Comparison of ENCODE assay signal across 12 cellular contexts in the genomic region with DNA sequence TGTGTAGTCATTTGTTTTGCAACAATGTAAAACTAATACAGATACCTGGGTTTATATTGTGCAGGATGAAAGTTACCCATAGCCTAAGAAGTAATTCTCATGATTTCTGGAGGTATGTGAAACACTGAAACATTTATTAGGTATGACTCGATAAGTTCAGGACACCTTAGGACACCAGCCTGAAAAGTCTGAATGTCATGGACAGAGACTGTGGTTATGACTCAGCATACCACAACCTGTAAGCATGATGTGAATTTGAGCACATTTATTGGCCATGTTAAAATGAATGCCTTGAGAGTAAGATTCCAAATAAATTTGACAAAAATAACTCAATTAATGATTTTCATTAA.
DNase-seq lines count a peak whose midpoint lies in the region; ATAC-seq and TF ChIP-seq lines count a peak whose summit lies in the region.
"Had no signal": no experiment of that assay in that cellular context is flagged by ENCODE, and none has a peak within 500 bp of the region (broad histone marks: within the 10 kb centered on the region; RNA-seq: fewer than 3 reads in every experiment).

No MANE protein-coding gene starts in this region.

- no peak overlapping the region for H3K4me3 ChIP-seq in astrocyte of the spinal cord (ENCODE audit: low read depth, low read length)
- H3K4me3 ChIP-seq: tibial artery had no signal

- in situ Hi-C loops in astrocyte of the spinal cord (cut with HindIII; ENCODE audit: low sequenced_read_pairs): no loop called here

- POLR2A ChIA-PET in HEK293T (lab: Yijun Ruan, JAX): no interaction called here

- no peak for TF ChIP-seq CTCF in astrocyte of the spinal cord (IDR thresholded peaks at IDR 0.05; ENCODE audit: low read depth, low read length)

- DNase-seq in SKM-1 treated with dmso at 0.1 percent for 144 hours (lab: John Stamatoyannopoulos, UW; ENCODE audit: unreplicated experiment) (peak; percentile 8), SKM-1 (lab: John Stamatoyannopoulos, UW; ENCODE audit: unreplicated experiment) (no peak), M059J (ENCODE audit: low read depth) (peak; percentile 89), astrocyte of the spinal cord (ENCODE audit: low read depth, low spot score) (peak; percentile 78), NCI-H446 treated with DMSO at 0.1 percent for 48 hours (lab: John Stamatoyannopoulos, UW) (no peak), HEK293T (ENCODE audit: extremely low spot score) (no peak)
- DNase-seq in stimulated activated naive CD8-positive, alpha-beta T cell treated with anti-CD3 and anti-CD28 coated beads, Interleukin-15, Interleukin-2, amounts not matched to agents 100 U/mL and 50 U/mL, for 24 hours: no peak
- DNase-seq in effector CD4-positive, alpha-beta T cell: no peak
- DNase-seq: activated T-cell treated with anti-CD3 and anti-CD28 coated beads, Interleukin-2, amount 50 U/mL, for 24 hours; caudate nucleus; NCI-H1417 treated with DMSO at 0.1 percent for 48 hours; tibial artery had no signal

- CTCF ChIA-PET in HEK293T (lab: Yijun Ruan, JAX): no interaction called here

- peak; percentile 36 for ATAC-seq in stimulated activated naive CD8-positive, alpha-beta T cell treated with anti-CD3 and anti-CD28 coated beads, Interleukin-15, Interleukin-2, amounts not matched to agents 100 U/mL and 50 U/mL, for 24 hours

TF ChIP-seq in HEK293T, 16 proteins besides CTCF, POLR2A, EP300 and RAD21:
- TF ChIP-seq ARNT (IDR thresholded peaks at IDR 0.05) (no peak), FOXK2 (IDR thresholded peaks at IDR 0.05) (no peak), PKNOX1 (IDR thresholded peaks at IDR 0.05) (no peak), CTBP1 (IDR thresholded peaks at IDR 0.05; ENCODE audit: borderline replicate concordance) (no peak), TARDBP (IDR thresholded peaks at IDR 0.05) (no peak), ZNF384 (IDR thresholded peaks at IDR 0.05) (no peak), NFRKB (IDR thresholded peaks at IDR 0.05) (no peak), BHLHE40 (IDR thresholded peaks at IDR 0.05; ENCODE audit: borderline replicate concordance) (no peak), ELF4 (IDR thresholded peaks at IDR 0.05) (no peak), SUZ12 (IDR thresholded peaks at IDR 0.05) (no peak), HDGF (IDR thresholded peaks at IDR 0.05; ENCODE audit: borderline replicate concordance) (no peak), SP1 (IDR thresholded peaks at IDR 0.05) (no peak), L3MBTL2 (conservative IDR thresholded peaks at IDR 0.05) (no peak), FOXA1 (IDR thresholded peaks at IDR 0.05) (no peak), FOXM1 (IDR thresholded peaks at IDR 0.05; ENCODE audit: borderline replicate concordance) (no peak), LEF1 (IDR thresholded peaks at IDR 0.05; ENCODE audit: borderline replicate concordance) (no peak)
TF ChIP-seq in HEK293T: peak in this region for 0.

Comparison
In these comparisons a context has a peak if more than half of its experiments do, and no peak if none do; other contexts are left out.
1. DNase-seq: peak in SKM-1 treated with dmso at 0.1 percent for 144 hours (single experiment), M059J (single experiment) and astrocyte of the spinal cord (single experiment); none in SKM-1 (single experiment), stimulated activated naive CD8-positive, alpha-beta T cell treated with anti-CD3 and anti-CD28 coated beads, Interleukin-15, Interleukin-2, amounts not matched to agents 100 U/mL and 50 U/mL, for 24 hours (single experiment), NCI-H446 treated with DMSO at 0.1 percent for 48 hours (single experiment), effector CD4-positive, alpha-beta T cell (single experiment) and HEK293T (single experiment).